In the genomic region with DNA sequence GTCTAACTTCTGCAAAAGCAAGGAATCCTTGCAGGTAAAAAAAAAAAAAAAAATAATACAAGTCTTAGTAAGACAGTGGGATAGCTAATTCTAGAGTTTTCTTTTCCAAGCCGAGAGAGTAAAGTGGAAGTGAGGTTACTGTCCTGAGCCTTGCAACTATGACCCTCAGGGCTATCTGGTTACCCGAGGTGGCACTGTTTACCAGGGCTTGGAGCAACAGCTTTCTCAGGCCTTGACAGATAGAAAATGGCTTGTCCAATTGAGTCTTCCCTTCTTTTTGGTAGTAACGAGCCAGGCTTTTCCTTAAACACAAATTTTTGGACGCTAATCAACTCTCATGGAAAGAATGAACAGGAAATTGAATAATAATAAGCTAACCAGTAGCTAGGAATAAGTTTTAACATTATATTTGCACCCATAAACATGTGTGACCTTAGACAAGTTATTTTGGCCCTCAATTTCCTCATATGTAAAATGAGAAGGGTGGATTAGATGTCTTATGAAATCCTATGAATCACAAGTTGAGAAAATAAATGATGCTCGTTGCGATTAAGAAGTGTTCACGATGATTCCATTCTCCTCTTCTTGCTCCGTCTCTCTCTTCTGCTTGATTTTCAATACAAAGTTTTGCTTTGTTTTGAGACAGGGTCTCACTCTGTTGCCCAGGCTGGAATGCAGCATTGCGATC, we compare ENCODE assay signal across 15 cellular contexts.
"Had no signal": no experiment of that assay in that cellular context is flagged by ENCODE, and none has a peak within 500 bp of the region (broad histone marks: within the 10 kb centered on the region; RNA-seq: fewer than 3 reads in every experiment).

No MANE protein-coding gene starts in this region.

- DNase-seq: activated CD4-positive, CD25-positive, alpha-beta regulatory T cell treated with anti-CD3 and anti-CD28 coated beads, Interleukin-2, amount 50 U/mL, for 72 hours; activated naive CD4-positive, alpha-beta T cell treated with Interleukin-2 at 50 U/mL for 16 hours; activated T-cell treated with anti-CD3 and anti-CD28 coated beads for 4 hours; heart left ventricle; left cardiac atrium; mucosa of descending colon; naive thymus-derived CD4-positive, alpha-beta T cell; retina; SJCRH30; small intestine; stimulated activated CD4-positive, alpha-beta T cell treated with anti-CD3 and anti-CD28 coated beads, Interleukin-4, amount 100 ng/mL, for 24 hours; stimulated activated naive CD4-positive, alpha-beta T cell treated with Interleukin-2 at 50 U/mL for 16 hours; transverse colon had no signal

- ATAC-seq: activated T-helper 17 cell treated with anti-CD3 and anti-CD28 coated beads, Interleukin-2, amount 50 U/mL, for 72 hours; heart left ventricle; left cardiac atrium; mucosa of descending colon; naive thymus-derived CD4-positive, alpha-beta T cell had no signal

- H3K27ac Mint-ChIP-seq: activated T-helper 17 cell treated with anti-CD3 and anti-CD28 coated beads, Interleukin-2, amount 50 U/mL, for 72 hours; memory B cell; naive thymus-derived CD4-positive, alpha-beta T cell had no signal

- H3K9me3 ChIP-seq: mucosa of descending colon, SJCRH30, transverse colon had no signal

- H3K4me1 ChIP-seq: heart left ventricle, SJCRH30, transverse colon had no signal

- H3K4me1 Mint-ChIP-seq: activated T-helper 17 cell treated with anti-CD3 and anti-CD28 coated beads, Interleukin-2, amount 50 U/mL, for 72 hours; memory B cell; naive thymus-derived CD4-positive, alpha-beta T cell had no signal

- H3K4me3 Mint-ChIP-seq: activated T-helper 17 cell treated with anti-CD3 and anti-CD28 coated beads, Interleukin-2, amount 50 U/mL, for 72 hours; memory B cell; naive thymus-derived CD4-positive, alpha-beta T cell had no signal

- H3K27me3 Mint-ChIP-seq: activated T-helper 17 cell treated with anti-CD3 and anti-CD28 coated beads, Interleukin-2, amount 50 U/mL, for 72 hours; memory B cell; naive thymus-derived CD4-positive, alpha-beta T cell had no signal

- H3K36me3 ChIP-seq: heart left ventricle, SJCRH30, transverse colon had no signal

- H3K9me3 Mint-ChIP-seq: activated T-helper 17 cell treated with anti-CD3 and anti-CD28 coated beads, Interleukin-2, amount 50 U/mL, for 72 hours had no signal

- H3K4me3 ChIP-seq: heart left ventricle, mucosa of descending colon, SJCRH30, transverse colon had no signal

- H3K36me3 Mint-ChIP-seq: memory B cell had no signal

- H3K27me3 ChIP-seq: heart left ventricle, SJCRH30, transverse colon had no signal

- H3K27ac ChIP-seq: heart left ventricle, SJCRH30, transverse colon had no signal
